ENCODE assay signal across 8 cellular contexts in genomic region chr11:10147195-10147594, GRCh38.
"Had no signal": no experiment of that assay in that cellular context is flagged by ENCODE, and none has a peak within 500 bp of the region (broad histone marks: within the 10 kb centered on the region; RNA-seq: fewer than 3 reads in every experiment).

No MANE protein-coding gene starts in this region.

- FAIRE-seq: G401.6, GM12878, GM12891, GM12892, GM18507, GM19239 had no signal

- ATAC-seq: GM12878 had no signal

- DNase-seq: GDM1, GF-D8 had no signal

- H3K4me3 ChIP-seq: GM12878 had no signal
